Comparison of ENCODE assay signal across 8 cellular contexts in genomic region chr3:129892857-129893615, GRCh38. TPM values are rescaled to one million over a fixed set of nuclear protein-coding genes. Genes with fewer than 3 reads are reported as not detected.
A peak's percentile ranks its signal among the peaks of the same experiment; 100 is the strongest.
DNase-seq lines count a peak whose midpoint lies in the region; ATAC-seq and TF ChIP-seq lines count a peak whose summit lies in the region.

No MANE protein-coding gene starts in this region.

- intact Hi-C loops in activated T-helper 1 cell treated with anti-CD3 and anti-CD28 coated beads, Interleukin-12 subunit alpha, Interleukin-12 subunit beta, Interleukin-2, Interleukin-4 antibody, amounts not matched to agents 30 ng/mL and 10 ng/mL and 1 ng/mL, durations not matched to agents 14 hours and 24 hours and 36 hours (cut with micrococcal nuclease) = loop anchor here (1.0 to 10.0 kb wide), 9 partner anchors 42 to 1841 kb away; partner anchors contain the start of genes ATP2C1, IFT122, NUDT16 and SEC61A1

- H3K36me3 ChIP-seq in neuron (ENCODE audit: insufficient read depth, low read length) = peaks cover 9% of the 10 kb centered on the region

- no peaks in the 10 kb centered on the region for H3K9me3 Mint-ChIP-seq in activated T-helper 1 cell treated with anti-CD3 and anti-CD28 coated beads, Interleukin-12 subunit alpha, Interleukin-12 subunit beta, Interleukin-2, Interleukin-4 antibody, amounts not matched to agents 30 ng/mL and 10 ng/mL and 1 ng/mL, durations not matched to agents 14 hours and 24 hours and 36 hours

- H3K27ac Mint-ChIP-seq in activated T-helper 1 cell treated with anti-CD3 and anti-CD28 coated beads, Interleukin-12 subunit alpha, Interleukin-12 subunit beta, Interleukin-2, Interleukin-4 antibody, amounts not matched to agents 30 ng/mL and 10 ng/mL and 1 ng/mL, durations not matched to agents 14 hours and 24 hours and 36 hours = peak overlapping the region; percentile 72

- peaks cover 3% of the 10 kb centered on the region for H3K36me3 Mint-ChIP-seq in activated T-helper 1 cell treated with anti-CD3 and anti-CD28 coated beads, Interleukin-12 subunit alpha, Interleukin-12 subunit beta, Interleukin-2, Interleukin-4 antibody, amounts not matched to agents 30 ng/mL and 10 ng/mL and 1 ng/mL, durations not matched to agents 14 hours and 24 hours and 36 hours (ENCODE audit: low read depth)

- H3K4me3 ChIP-seq in AG10803 (ENCODE audit: low read length) = peak overlapping the region; percentile 86
- H3K4me3 ChIP-seq in fibroblast of pulmonary artery (replicated peaks; ENCODE audit: low read depth, low read length) = peak overlapping the region; percentile 83
- peak overlapping the region; percentile 76 for H3K4me3 ChIP-seq in neuron (ENCODE audit: low read length)

- H3K4me3 Mint-ChIP-seq in activated T-helper 1 cell treated with anti-CD3 and anti-CD28 coated beads, Interleukin-12 subunit alpha, Interleukin-12 subunit beta, Interleukin-2, Interleukin-4 antibody, amounts not matched to agents 30 ng/mL and 10 ng/mL and 1 ng/mL, durations not matched to agents 14 hours and 24 hours and 36 hours = peak overlapping the region; percentile 84

- no peaks in the 10 kb centered on the region for H3K27me3 ChIP-seq in neuron (ENCODE audit: insufficient read depth, low read length)

- peaks cover 52% of the 10 kb centered on the region for H3K4me1 Mint-ChIP-seq in activated T-helper 1 cell treated with anti-CD3 and anti-CD28 coated beads, Interleukin-12 subunit alpha, Interleukin-12 subunit beta, Interleukin-2, Interleukin-4 antibody, amounts not matched to agents 30 ng/mL and 10 ng/mL and 1 ng/mL, durations not matched to agents 14 hours and 24 hours and 36 hours (ENCODE audit: low read depth)

- no peaks in the 10 kb centered on the region for H3K27me3 Mint-ChIP-seq in activated T-helper 1 cell treated with anti-CD3 and anti-CD28 coated beads, Interleukin-12 subunit alpha, Interleukin-12 subunit beta, Interleukin-2, Interleukin-4 antibody, amounts not matched to agents 30 ng/mL and 10 ng/mL and 1 ng/mL, durations not matched to agents 14 hours and 24 hours and 36 hours (ENCODE audit: insufficient read depth)

- no peaks in the 10 kb centered on the region for H3K9me3 ChIP-seq in neuron (ENCODE audit: low read length)

- ATAC-seq in GM18517 (IDR thresholded peaks at IDR 0.05; ENCODE audit: unreplicated experiment) = peak; percentile 43
- ATAC-seq in HG02981 (IDR thresholded peaks at IDR 0.05; ENCODE audit: unreplicated experiment) = peak; percentile 63

- TF ChIP-seq CTCF in AG10803 (conservative IDR thresholded peaks at IDR 0.05; ENCODE audit: low read length) (no peak), fibroblast of pulmonary artery (IDR thresholded peaks at IDR 0.05; ENCODE audit: low read length, missing control alignments) (no peak)

- H2AFZ ChIP-seq in neuron (ENCODE audit: low read depth, low read length) = peak overlapping the region; percentile 31

- peak overlapping the region; percentile 83 for H3K27ac ChIP-seq in temporal lobe (ENCODE audit: low read depth, low read length)

- DNase-seq in AG10803 (ENCODE audit: low read depth) (peak; percentile 9), NOMO-1 (lab: John Stamatoyannopoulos, UW; ENCODE audit: unreplicated experiment in 2 of 2) (peak; percentile 75 to 84), fibroblast of pulmonary artery (ENCODE audit: low read depth) (peak; percentile 9)
- DNase-seq in activated T-helper 1 cell treated with anti-CD3 and anti-CD28 coated beads, Interleukin-12 subunit alpha, Interleukin-12 subunit beta, Interleukin-2, Interleukin-4 antibody, amounts not matched to agents 30 ng/mL and 10 ng/mL and 1 ng/mL, durations not matched to agents 14 hours and 24 hours and 36 hours (ENCODE audit: low spot score) = peak; percentile 73

- H3K4me1 ChIP-seq in neuron (ENCODE audit: insufficient read depth, low read length) = peaks cover 31% of the 10 kb centered on the region

RNA-seq across cellular contexts. Expression of gene TMCC1, which starts 0.5 kb away (rescaled TPM):
- 17.1 and 22.4 TPM in 2 replicates for total RNA-seq in activated T-helper 1 cell treated with anti-CD3 and anti-CD28 coated beads, Interleukin-12 subunit alpha, Interleukin-12 subunit beta, Interleukin-2, Interleukin-4 antibody, amounts not matched to agents 30 ng/mL and 10 ng/mL and 1 ng/mL, durations not matched to agents 14 hours and 24 hours and 36 hours
- 53.8 TPM for total RNA-seq in temporal lobe

Comparison
In these comparisons a context has a peak if more than half of its experiments do, and no peak if none do; other contexts are left out.
1. Peak in every context shown above with its lines: DNase-seq, ATAC-seq, H3K4me3 ChIP-seq and H3K27ac ChIP-seq.
2. DNase-seq: peak in every context shown above with its lines; median percentile 80 in NOMO-1; 73 in activated T-helper 1 cell treated with anti-CD3 and anti-CD28 coated beads, Interleukin-12 subunit alpha, Interleukin-12 subunit beta, Interleukin-2, Interleukin-4 antibody, amounts not matched to agents 30 ng/mL and 10 ng/mL and 1 ng/mL, durations not matched to agents 14 hours and 24 hours and 36 hours; 9 in AG10803; 9 in fibroblast of pulmonary artery.